8 cellular contexts compared by ENCODE assay signal in the genomic region with DNA sequence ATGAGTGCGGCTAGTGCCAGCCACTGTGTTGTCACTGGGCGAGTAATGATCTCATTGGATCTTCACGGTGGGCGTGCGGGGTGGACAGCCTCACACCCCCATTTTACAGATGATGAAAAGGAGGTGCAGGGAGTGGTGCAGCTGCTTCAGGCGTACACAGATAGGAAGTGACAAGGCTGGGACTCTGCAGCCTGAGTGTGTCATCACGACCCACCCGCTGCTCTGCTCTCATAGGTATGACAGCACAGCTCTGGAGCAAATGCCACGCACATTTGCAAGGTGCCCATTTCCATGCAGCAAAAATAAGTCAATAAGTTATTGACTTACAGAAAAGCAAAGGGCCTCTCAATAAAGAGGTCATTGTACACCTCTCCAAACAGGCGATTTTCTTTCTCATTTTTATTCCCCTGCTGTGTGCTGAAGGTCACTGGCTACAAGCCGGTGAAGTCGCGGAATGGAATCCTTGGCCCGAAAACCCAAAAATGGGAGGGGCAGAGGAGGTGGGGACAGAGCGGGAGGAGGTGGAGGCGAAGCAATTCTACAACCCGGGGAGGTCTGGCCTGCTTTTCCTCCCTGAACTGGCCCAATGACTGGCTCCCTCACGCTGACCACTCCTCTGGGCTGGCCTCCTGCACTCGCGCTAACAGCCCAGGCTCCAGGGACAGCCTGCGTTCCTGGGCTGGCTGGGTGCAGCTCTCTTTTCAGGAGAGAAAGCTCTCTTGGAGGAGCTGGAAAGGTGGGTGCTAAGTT. TPM values are rescaled to one million over a fixed set of nuclear protein-coding genes. Genes with fewer than 3 reads are reported as not detected.
A peak's percentile ranks its signal among the peaks of the same experiment; 100 is the strongest.
DNase-seq lines count a peak whose midpoint lies in the region; ATAC-seq and TF ChIP-seq lines count a peak whose summit lies in the region.

A gene with protein sequence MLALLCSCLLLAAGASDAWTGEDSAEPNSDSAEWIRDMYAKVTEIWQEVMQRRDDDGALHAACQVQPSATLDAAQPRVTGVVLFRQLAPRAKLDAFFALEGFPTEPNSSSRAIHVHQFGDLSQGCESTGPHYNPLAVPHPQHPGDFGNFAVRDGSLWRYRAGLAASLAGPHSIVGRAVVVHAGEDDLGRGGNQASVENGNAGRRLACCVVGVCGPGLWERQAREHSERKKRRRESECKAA (plus strand): TSS at position 658 of the 750 bp plus-strand sequence. CDS start 3,949 bp downstream, outside the sequence.

- H3K4me3 Mint-ChIP-seq in naive thymus-derived CD8-positive, alpha-beta T cell, result no peak within 1 kb of the TSS

- H3K4me1 ChIP-seq in left lung, result peaks cover 8 to 14% of the 10 kb centered on the region in 2 donors
- peaks cover 19% of the 10 kb centered on the region for H3K4me1 ChIP-seq in testis
- H3K4me1 ChIP-seq in OCI-LY7 (ENCODE audit: insufficient read depth, low read length, poor library complexity, severe bottlenecking), result no peaks in the 10 kb centered on the region

- no peak within 1 kb of the TSS for H2AFZ ChIP-seq in OCI-LY7 (ENCODE audit: low read length)

- H3K27ac ChIP-seq in left lung (peak within 1 kb of the TSS; percentile 46 to 60), testis (peak within 1 kb of the TSS; percentile 83 to 89), OCI-LY7 (ENCODE audit: low read depth, low read length, poor library complexity, severe bottlenecking) (no peak within 1 kb of the TSS)

- no peak within 1 kb of the TSS for H3K4me2 ChIP-seq in OCI-LY7 (ENCODE audit: low read length)

- WGBS in testis, 2 donors, result 39 to 48% methylated on average over 21 of the region's 21 CpGs

- no peaks in the 10 kb centered on the region for H3K79me2 ChIP-seq in OCI-LY7 (ENCODE audit: insufficient read depth, low read depth, low read length)

- POLR2A ChIA-PET in naive thymus-derived CD8-positive, alpha-beta T cell (lab: Charles Lee), result no interaction called here
- POLR2A ChIA-PET in OCI-LY7 (lab: Charles Lee), result no interaction called here

- peaks cover 13 to 44% (median 33%) of the 10 kb centered on the region in 5 donors for H3K27me3 Mint-ChIP-seq in naive thymus-derived CD8-positive, alpha-beta T cell

- TF ChIP-seq CTCF in left lung (IDR thresholded peaks at IDR 0.05) (no peak), testis (IDR thresholded peaks at IDR 0.05) (no peak), OCI-LY7 (conservative IDR thresholded peaks at IDR 0.05; ENCODE audit: low read length) (no peak)

- H3K9me3 ChIP-seq in left lung (no peaks in the 10 kb centered on the region), testis (no peaks in the 10 kb centered on the region), OCI-LY7 (ENCODE audit: low read length) (no peaks in the 10 kb centered on the region)

- no peak for TF ChIP-seq POLR2A in testis (IDR thresholded peaks at IDR 0.05)

- H3K27me3 ChIP-seq in left lung, result peaks cover 7 to 29% of the 10 kb centered on the region in 2 donors
- H3K27me3 ChIP-seq in testis, result no peaks in the 10 kb centered on the region

- BruUV-seq in OCI-LY7 (replicated peaks; lab: Mats Ljungman, UMichigan), result no TSS peak

- no peaks in the 10 kb centered on the region for H3K9me3 Mint-ChIP-seq in naive thymus-derived CD8-positive, alpha-beta T cell

- H3K27ac Mint-ChIP-seq in naive thymus-derived CD8-positive, alpha-beta T cell, result no peak within 1 kb of the TSS

- H3K36me3 ChIP-seq in left lung, result no peaks in the 10 kb centered on the region
- H3K36me3 ChIP-seq in testis (ENCODE audit: low read depth, missing control alignments), result no peaks in the 10 kb centered on the region
- H3K36me3 ChIP-seq in OCI-LY7 (ENCODE audit: insufficient read depth, low read length), result no peaks in the 10 kb centered on the region

- DNase-seq in HuH-7.5 (ENCODE audit: low spot score), result peak; percentile 76
- DNase-seq in dermis blood vessel endothelial cell, result peak; percentile 10
- DNase-seq in left lung, result peak; percentile 86 to 89
- peak; percentile 91 for DNase-seq in testis
- no peak for DNase-seq in naive thymus-derived CD8-positive, alpha-beta T cell
- no peak for DNase-seq in 8988T
- DNase-seq in OCI-LY7 (ENCODE audit: low spot score), result no peak

- H3K9me2 ChIP-seq in OCI-LY7 (ENCODE audit: insufficient read depth, low read length), result no peaks in the 10 kb centered on the region

- ATAC-seq in left lung, result peak; percentile 96
- no peak for ATAC-seq in naive thymus-derived CD8-positive, alpha-beta T cell
- ATAC-seq in HG03378 (IDR thresholded peaks at IDR 0.05; ENCODE audit: unreplicated experiment), result no peak

- CTCF ChIA-PET in OCI-LY7 (lab: Charles Lee; ENCODE audit: unreplicated experiment), result no interaction called here

- intact Hi-C loops in left lung (cut with DNase I), result no loop called here
- intact Hi-C loops in testis (cut with DNase I; ENCODE audit: low total_unique reads), result no loop called here
- intact Hi-C loops in OCI-LY7 (cut with micrococcal nuclease; ENCODE audit: unreplicated experiment), result no loop called here

- H3K36me3 Mint-ChIP-seq in naive thymus-derived CD8-positive, alpha-beta T cell, result no peaks in the 10 kb centered on the region

- H4K20me1 ChIP-seq in OCI-LY7 (ENCODE audit: insufficient read depth, low read length), result no peaks in the 10 kb centered on the region

- H3K4me3 ChIP-seq in left lung, result peak within 1 kb of the TSS; percentile 8 to 35
- H3K4me3 ChIP-seq in testis, result peak within 1 kb of the TSS in 1 of 2 donors; percentile 32
- H3K4me3 ChIP-seq in OCI-LY7 (ENCODE audit: low read depth, low read length, poor library complexity, severe bottlenecking), result no peak within 1 kb of the TSS

- H3K4me1 Mint-ChIP-seq in naive thymus-derived CD8-positive, alpha-beta T cell, result peaks cover 0 to 2% (median under 1%) of the 10 kb centered on the region in 4 donors

RNA-seq across cellular contexts. Expression of the gene that starts here (rescaled TPM):
- 0.28 TPM in 1 of 2 replicates, not detected in the other for total RNA-seq in dermis blood vessel endothelial cell
- 100 to 1,000 TPM in 1 of 2 donors, 10 to 100 TPM in 1; 80.0 to 236 TPM for total RNA-seq in left lung
- 100 to 1,000 TPM; 354 to 355 TPM for total RNA-seq in testis
- 136 TPM for polyA plus RNA-seq in testis (ENCODE audit: insufficient read depth, low read depth, low replicate concordance)
- total RNA-seq in naive thymus-derived CD8-positive, alpha-beta T cell, result not detected
- not detected for polyA plus RNA-seq in naive thymus-derived CD8-positive, alpha-beta T cell
- total RNA-seq in OCI-LY7 (2014; rRNA removed; shearing (Covaris generic)), result not detected in 2 replicates
- total RNA-seq in OCI-LY7 (2022), result not detected in 2 replicates

Comparison
In these comparisons a context has a peak if more than half of its experiments do, and no peak if none do; other contexts are left out.
1. RNA of the gene that starts here (total RNA-seq): 354 to 355 TPM in testis and 80.0 to 236 TPM in left lung; 0.28 TPM in dermis blood vessel endothelial cell, not detected in naive thymus-derived CD8-positive, alpha-beta T cell and not detected in OCI-LY7; every median in the first group is over 10 times any median in the second.
2. RNA of the gene that starts here (polyA plus RNA-seq): 136 TPM in testis (single experiment); not detected in naive thymus-derived CD8-positive, alpha-beta T cell; every median in the first group is over 100 times any median in the second.
3. Peak in DNase-seq in dermis blood vessel endothelial cell; RNA of the gene not detected or under 1 TPM.
4. DNase-seq: peak in HuH-7.5 (single experiment), left lung (2 of 2) and testis (single experiment); none in naive thymus-derived CD8-positive, alpha-beta T cell (0 of 10), 8988T (single experiment) and OCI-LY7 (single experiment).